25 cellular contexts compared by ENCODE assay signal in the genomic region with DNA sequence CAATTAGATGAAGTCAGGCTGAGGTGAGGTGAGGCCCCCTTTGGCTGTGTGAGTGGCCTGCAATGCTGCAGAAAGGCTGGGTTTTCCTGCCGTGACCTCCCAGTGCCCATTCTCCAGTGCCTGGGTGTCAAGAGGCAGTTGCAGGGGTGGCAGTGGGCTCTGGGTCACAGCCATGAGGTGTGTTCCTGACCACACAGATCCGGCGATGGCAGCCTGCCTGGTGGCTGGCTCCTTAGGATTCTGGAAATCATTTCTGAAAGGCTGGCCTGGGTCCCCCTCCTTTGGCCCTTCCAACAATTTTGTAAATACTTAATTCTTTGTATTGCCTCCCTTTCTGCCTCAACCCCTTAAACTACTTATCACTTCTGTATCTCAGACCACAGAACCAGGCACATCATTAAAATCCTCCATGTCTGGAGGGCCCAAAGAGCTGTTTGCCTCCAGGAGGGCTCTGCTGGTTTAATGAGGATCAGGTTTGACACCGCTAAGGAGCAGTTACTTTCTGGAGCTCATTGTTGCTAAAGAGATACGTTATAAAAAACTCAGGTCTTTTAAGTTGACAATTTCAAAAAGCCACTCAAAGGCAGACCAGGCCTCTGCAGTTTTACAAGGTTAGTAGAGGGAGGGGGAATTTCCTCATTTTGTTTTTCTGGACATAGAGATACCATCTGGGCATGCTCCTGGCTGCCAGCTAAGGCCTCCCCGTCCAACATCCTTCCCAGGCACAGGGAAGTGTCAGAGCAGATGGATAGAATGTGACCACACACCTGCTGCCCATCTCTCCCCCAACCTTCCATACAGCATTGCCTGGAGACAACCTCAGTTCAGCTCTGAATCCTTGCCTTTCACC.
DNase-seq lines count a peak whose midpoint lies in the region; ATAC-seq, FAIRE-seq and TF ChIP-seq lines count a peak whose summit lies in the region.
"Had no signal": no experiment of that assay in that cellular context is flagged by ENCODE, and none has a peak within 500 bp of the region (broad histone marks: within the 10 kb centered on the region; RNA-seq: fewer than 3 reads in every experiment).

No MANE protein-coding gene starts in this region.

- in situ Hi-C loops in HepG2 (cut with HindIII; ENCODE audit: extremely low pct_ligation_motif_present, low pct_unique_long_range_greater_than_20kb): no loop called here

- no peaks in the 10 kb centered on the region for H3K9me3 Mint-ChIP-seq in dendritic cell treated with granulocyte-macrophage colony-stimulating factor and Interleukin-4, amounts not matched to agents 40 ng/mL and 50 ng/mL, for 4 days
- H3K9me3 Mint-ChIP-seq: CD4-positive, alpha-beta T cell; HFFc6; neural progenitor cell; stimulated activated naive CD8-positive, alpha-beta T cell treated with anti-CD3 and anti-CD28 coated beads, Interleukin-15, amount 100 ng/mL, for 72 hours; WTC11 had no signal

- no peaks in the 10 kb centered on the region for H3K27me3 Mint-ChIP-seq in dendritic cell treated with granulocyte-macrophage colony-stimulating factor and Interleukin-4, amounts not matched to agents 40 ng/mL and 50 ng/mL, for 4 days
- H3K27me3 Mint-ChIP-seq: CD4-positive, alpha-beta T cell; stimulated activated naive CD8-positive, alpha-beta T cell treated with anti-CD3 and anti-CD28 coated beads, Interleukin-15, amount 100 ng/mL, for 72 hours had no signal

- peak overlapping the region; percentile 57 for H3K27ac Mint-ChIP-seq in dendritic cell treated with granulocyte-macrophage colony-stimulating factor and Interleukin-4, amounts not matched to agents 40 ng/mL and 50 ng/mL, for 4 days
- H3K27ac Mint-ChIP-seq: CD4-positive, alpha-beta T cell; HFFc6; neural progenitor cell; WTC11 had no signal

- 67% methylated on average over 3 of the region's 6 CpGs for WGBS in HepG2 (ENCODE audit: low lambda C conversion rate)
- 56% methylated on average over 4 of the region's 6 CpGs for WGBS in right lobe of liver (ENCODE audit: insufficient coverage, low coverage, low lambda C conversion rate, missing lambda C conversion rate)
- WGBS in aorta, 2 donors: 14 to 50% methylated on average over 6 of the region's 6 CpGs

- intact Hi-C loops in HepG2 (cut with micrococcal nuclease; ENCODE audit: unreplicated experiment): loop anchor here (5.0 to 10.0 kb wide), 2 partner anchors 142 to 205 kb away; a partner anchor contains a TSS
- intact Hi-C loops in right lobe of liver (cut with DNase I): no loop called here
- intact Hi-C loops in dendritic cell treated with granulocyte-macrophage colony-stimulating factor and Interleukin-4, amounts not matched to agents 40 ng/mL and 50 ng/mL, for 4 days (cut with micrococcal nuclease): no loop called here
- intact Hi-C loops in aorta (cut with DNase I): no loop called here

- no peak for FAIRE-seq in HepG2 (lab: Jason Lieb, UNC)
- FAIRE-seq: small intestine had no signal

- TF ChIP-seq POLR2A in HepG2 (IDR thresholded peaks at IDR 0.05; ENCODE audit: insufficient read depth in 1 of 2, low read depth in 2 of 2, low read length in 2 of 2) (no peak), right lobe of liver (IDR thresholded peaks at IDR 0.05) (no peak), GM18505 (IDR thresholded peaks at IDR 0.05; ENCODE audit: borderline replicate concordance, extremely low read depth, insufficient read depth, insufficient read length) (no peak)

- peaks cover 64% of the 10 kb centered on the region for H3K4me1 Mint-ChIP-seq in dendritic cell treated with granulocyte-macrophage colony-stimulating factor and Interleukin-4, amounts not matched to agents 40 ng/mL and 50 ng/mL, for 4 days (ENCODE audit: low read depth)

- H3K9ac ChIP-seq in HepG2 (ENCODE audit: insufficient read depth, low read depth, low read length): no peak overlapping the region
- H3K9ac ChIP-seq: neural progenitor cell had no signal

- TF ChIP-seq RAD21 in HepG2 (CRISPR knock-in tag; IDR thresholded peaks at IDR 0.05): no peak

- no peak overlapping the region for H3K4me2 ChIP-seq in HepG2 (ENCODE audit: low read depth, low read length)
- H3K4me2 ChIP-seq: neural progenitor cell had no signal

- TF ChIP-seq CTCF in HepG2 (CRISPR knock-in tag; IDR thresholded peaks at IDR 0.05) (no peak), right lobe of liver (IDR thresholded peaks at IDR 0.05) (no peak)

- H3K9me3 ChIP-seq in HepG2 (ENCODE audit: low read length): no peaks in the 10 kb centered on the region
- no peaks in the 10 kb centered on the region for H3K9me3 ChIP-seq in right lobe of liver
- H3K9me3 ChIP-seq in aorta (ENCODE audit: control insufficient read depth, low read length): no peaks in the 10 kb centered on the region
- H3K9me3 ChIP-seq: transverse colon had no signal

- peaks cover 7 to 21% of the 10 kb centered on the region in 2 experiments; a peak in 4 of 5 replicates for H3K36me3 ChIP-seq in HepG2 (replicated peaks in 1 of 2; ENCODE audit: control insufficient read depth in 1 of 2, insufficient read depth in 2 of 2, low read length in 2 of 2)
- no peaks in the 10 kb centered on the region for H3K36me3 ChIP-seq in right lobe of liver
- no peaks in the 10 kb centered on the region for H3K36me3 ChIP-seq in aorta (ENCODE audit: control insufficient read depth in 1 of 2, insufficient read depth in 2 of 2, low read length in 1 of 2)
- H3K36me3 ChIP-seq: neural progenitor cell, transverse colon had no signal

- H3K4me1 ChIP-seq in HepG2 (ENCODE audit: insufficient read depth, low read length): peaks cover 52% of the 10 kb centered on the region
- H3K4me1 ChIP-seq in right lobe of liver: peaks cover 0 to 25% (median 2%) of the 10 kb centered on the region in 4 donors
- peaks cover 3 to 4% of the 10 kb centered on the region in 2 donors for H3K4me1 ChIP-seq in aorta (ENCODE audit: control insufficient read depth in 1 of 2, insufficient read depth in 2 of 2, low read length in 2 of 2)

- H4K20me1 ChIP-seq in HepG2 (ENCODE audit: insufficient read depth, low read length): peaks cover 9% of the 10 kb centered on the region

- peaks cover 5% of the 10 kb centered on the region for H3K79me2 ChIP-seq in HepG2 (ENCODE audit: insufficient read depth, low read length)

- H2AFZ ChIP-seq in HepG2 (ENCODE audit: low read length): no peak overlapping the region
- H2AFZ ChIP-seq: neural progenitor cell had no signal

- POLR2A ChIA-PET in HepG2 (lab: Yijun Ruan, JAX): no interaction called here

- H3K27me3 ChIP-seq in HepG2 (ENCODE audit: control insufficient read depth in 1 of 2, insufficient read depth in 2 of 2, low read length in 2 of 2) (no peaks in the 10 kb centered on the region), right lobe of liver (no peaks in the 10 kb centered on the region), aorta (ENCODE audit: control insufficient read depth in 1 of 2, insufficient read depth in 2 of 2, low read length in 1 of 2) (no peaks in the 10 kb centered on the region)
- H3K27me3 ChIP-seq: foreskin keratinocyte, neural progenitor cell, transverse colon had no signal

- H3K4me3 Mint-ChIP-seq in dendritic cell treated with granulocyte-macrophage colony-stimulating factor and Interleukin-4, amounts not matched to agents 40 ng/mL and 50 ng/mL, for 4 days: no peak overlapping the region
- H3K4me3 Mint-ChIP-seq: CD4-positive, alpha-beta T cell; HFFc6; neural progenitor cell; stimulated activated naive CD8-positive, alpha-beta T cell treated with anti-CD3 and anti-CD28 coated beads, Interleukin-15, amount 100 ng/mL, for 72 hours; WTC11 had no signal

- BruUV-seq in HepG2 (replicated peaks; lab: Mats Ljungman, UMichigan): no TSS peak

- H3K27ac ChIP-seq in HepG2 (ENCODE audit: extremely low read length, insufficient read depth, low read length) (peak overlapping the region; percentile 11), right lobe of liver (no peak overlapping the region), aorta (ENCODE audit: low read depth in 1 of 2, low read length in 2 of 2) (peak overlapping the region; percentile 64 to 74)
- H3K27ac ChIP-seq: foreskin keratinocyte, neural progenitor cell, transverse colon had no signal

- TF ChIP-seq EP300 in HepG2 (IDR thresholded peaks at IDR 0.05; ENCODE audit: low read depth in 2 of 2, low read length in 2 of 2) (no peak), HepG2 (CRISPR knock-in tag; IDR thresholded peaks at IDR 0.05; ENCODE audit: borderline replicate concordance) (no peak)

- peaks cover 30% of the 10 kb centered on the region for H3K36me3 Mint-ChIP-seq in dendritic cell treated with granulocyte-macrophage colony-stimulating factor and Interleukin-4, amounts not matched to agents 40 ng/mL and 50 ng/mL, for 4 days (ENCODE audit: low read depth)
- H3K36me3 Mint-ChIP-seq: neural progenitor cell had no signal

- DNase-seq in HepG2 (ENCODE audit: low spot score) (no peak), right lobe of liver (no peak), NCI-H446 (lab: John Stamatoyannopoulos, UW) (peak; percentile 38 to 79), aorta (no peak), NCI-H748 treated with DMSO at 0.1 percent for 48 hours (lab: John Stamatoyannopoulos, UW) (no peak)
- DNase-seq: activated CD4-positive, alpha-beta T cell treated with anti-CD3 and anti-CD28 coated beads, Interleukin-2, amount 50 U/mL, for 48 hours; activated gamma-delta T cell treated with Interleukin-2 at 50 U/mL for 16 hours; activated T-cell treated with anti-CD3 and anti-CD28 coated beads for 4 hours; amniotic stem cell; CD4-positive, alpha-beta T cell; foreskin keratinocyte; HFFc6; left ventricle myocardium superior; NCI-H1694 treated with DMSO at 0.1 percent for 48 hours; NCI-H345; SHP77 treated with DMSO at 0.1 percent for 48 hours; small intestine; stimulated activated naive CD8-positive, alpha-beta T cell treated with anti-CD3 and anti-CD28 coated beads, Interleukin-15, amount 100 ng/mL, for 72 hours; T-helper 2 cell; transverse colon had no signal

- CTCF ChIA-PET in HepG2 (lab: Yijun Ruan, JAX; ENCODE audit: low intra/inter-chr PET ratio, low total read pairs): no interaction called here

- no peak overlapping the region for H3K4me3 ChIP-seq in HepG2 (replicated peaks in 1 of 3; ENCODE audit: insufficient read depth in 1 of 3, low read depth in 2 of 3, low read length in 3 of 3)
- H3K4me3 ChIP-seq in right lobe of liver: no peak overlapping the region
- no peak overlapping the region for H3K4me3 ChIP-seq in aorta (ENCODE audit: low read length in 2 of 2)
- H3K4me3 ChIP-seq: neural progenitor cell, transverse colon had no signal

- no peak for ATAC-seq in HepG2
- no peak for ATAC-seq in right lobe of liver
- ATAC-seq in aorta (ENCODE audit: low FRiP score): no peak
- no peak for ATAC-seq in GM18505 (IDR thresholded peaks at IDR 0.05; ENCODE audit: unreplicated experiment)
- no peak for ATAC-seq in HG03521 (IDR thresholded peaks at IDR 0.05; ENCODE audit: unreplicated experiment)
- ATAC-seq: foreskin keratinocyte; left ventricle myocardium superior; stimulated activated naive CD8-positive, alpha-beta T cell treated with anti-CD3 and anti-CD28 coated beads, Interleukin-15, amount 100 ng/mL, for 72 hours; WTC11 had no signal

Comparison
In these comparisons a context has a peak if more than half of its experiments do, and no peak if none do; other contexts are left out.
1. H3K27ac ChIP-seq: peak in HepG2 (single experiment) and aorta (2 of 2); none in right lobe of liver (0 of 3).
2. DNase-seq: peak in NCI-H446 (2 of 2); none in HepG2 (single experiment), right lobe of liver (0 of 3), aorta (0 of 2) and NCI-H748 treated with DMSO at 0.1 percent for 48 hours (single experiment).